ENCODE assay signal across 23 cellular contexts in the genomic region with DNA sequence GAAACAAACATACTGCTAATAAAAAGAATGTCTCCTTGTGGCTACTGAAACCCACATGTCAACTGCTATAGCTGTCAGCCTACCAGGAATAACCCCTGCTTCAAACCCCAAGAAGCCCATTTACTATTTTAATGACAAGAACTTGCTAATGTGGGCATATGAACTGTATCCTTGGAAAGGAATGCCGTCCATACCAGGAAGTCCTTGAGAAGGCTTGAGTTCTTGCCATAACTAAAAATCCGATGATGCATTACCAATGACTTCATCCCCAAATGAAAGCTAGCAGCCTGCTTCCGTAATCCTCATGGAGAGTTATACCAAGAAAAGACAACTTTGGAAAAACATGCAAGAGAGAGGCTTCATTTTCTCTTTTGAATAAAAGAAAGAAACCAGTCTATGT. TPM values are rescaled to one million over a fixed set of nuclear protein-coding genes. Genes with fewer than 3 reads are reported as not detected.
A peak's percentile ranks its signal among the peaks of the same experiment; 100 is the strongest.
DNase-seq lines count a peak whose midpoint lies in the region; ATAC-seq and TF ChIP-seq lines count a peak whose summit lies in the region.
"Had no signal": no experiment of that assay in that cellular context is flagged by ENCODE, and none has a peak within 500 bp of the region (broad histone marks: within the 10 kb centered on the region; RNA-seq: fewer than 3 reads in every experiment).

No MANE protein-coding gene starts in this region.

- no peaks in the 10 kb centered on the region for H3K27me3 ChIP-seq in right atrium auricular region
- no peaks in the 10 kb centered on the region for H3K27me3 ChIP-seq in lower lobe of right lung (ENCODE audit: low read depth)
- H3K27me3 ChIP-seq: gastrocnemius medialis had no signal

- H3K4me3 ChIP-seq in right atrium auricular region (no peak overlapping the region), lower lobe of right lung (no peak overlapping the region)
- H3K4me3 ChIP-seq: A549, gastrocnemius medialis, thoracic aorta had no signal

- no peaks in the 10 kb centered on the region for H3K27me3 Mint-ChIP-seq in chondrocyte (ENCODE audit: low read depth)

- TF ChIP-seq CTCF in right atrium auricular region (IDR thresholded peaks at IDR 0.05) (no peak), chondrocyte (IDR thresholded peaks at IDR 0.05) (no peak), lower lobe of right lung (IDR thresholded peaks at IDR 0.05) (no peak)

- H3K27ac Mint-ChIP-seq in chondrocyte (ENCODE audit: unreplicated experiment): peak overlapping the region; percentile 89
- H3K27ac Mint-ChIP-seq: memory B cell had no signal

- H3K36me3 ChIP-seq in right atrium auricular region (no peaks in the 10 kb centered on the region), lower lobe of right lung (no peaks in the 10 kb centered on the region)
- H3K36me3 ChIP-seq: gastrocnemius medialis, thoracic aorta had no signal

- H3K9me3 Mint-ChIP-seq in chondrocyte (ENCODE audit: low read depth): no peaks in the 10 kb centered on the region
- H3K9me3 Mint-ChIP-seq: memory B cell, neural crest cell had no signal

- DNase-seq in left ventricle myocardium superior (no peak), right atrium auricular region (ENCODE audit: low spot score) (no peak), chondrocyte (ENCODE audit: low spot score) (no peak), lower lobe of right lung (no peak), NCI-H2196 treated with DMSO at 0.1 percent for 48 hours (lab: John Stamatoyannopoulos, UW; ENCODE audit: unreplicated experiment) (no peak), HK-2 (ENCODE audit: unreplicated experiment) (no peak)
- DNase-seq in effector CD4-positive, alpha-beta T cell: no peak
- DNase-seq: activated CD4-positive, alpha-beta T cell treated with anti-CD3 and anti-CD28 coated beads for 4 hours; activated CD8-positive, alpha-beta memory T cell treated with anti-CD3 and anti-CD28 coated beads, Interleukin-2, amount 50 U/mL, for 48 hours; activated naive CD4-positive, alpha-beta T cell; effector memory CD4-positive, alpha-beta T cell; gastrocnemius medialis; NCI-H1694 treated with DMSO at 0.1 percent for 48 hours; NCI-H446 treated with DMSO at 0.1 percent for 48 hours; stimulated activated CD4-positive, alpha-beta T cell treated with anti-CD3 and anti-CD28 coated beads, Interleukin-2, amount 100 ng/mL, for 48 hours; stimulated activated CD8-positive, alpha-beta memory T cell treated with anti-CD3 and anti-CD28 coated beads, Interleukin-4, amount 100 ng/mL, for 48 hours had no signal

- H3K9me3 ChIP-seq in right atrium auricular region (no peaks in the 10 kb centered on the region), lower lobe of right lung (no peaks in the 10 kb centered on the region)
- H3K9me3 ChIP-seq: A549, gastrocnemius medialis, thoracic aorta had no signal

- intact Hi-C loops in left ventricle myocardium superior (cut with micrococcal nuclease) (no loop called here), lower lobe of right lung (cut with DNase I) (no loop called here)

- H3K4me1 ChIP-seq in right atrium auricular region: no peaks in the 10 kb centered on the region
- H3K4me1 ChIP-seq in lower lobe of right lung: no peaks in the 10 kb centered on the region
- H3K4me1 ChIP-seq: A549, gastrocnemius medialis had no signal

- H3K27ac ChIP-seq in right atrium auricular region (no peak overlapping the region), lower lobe of right lung (no peak overlapping the region)
- H3K27ac ChIP-seq: A549, gastrocnemius medialis, thoracic aorta had no signal

- H3K36me3 Mint-ChIP-seq in chondrocyte (ENCODE audit: low read depth): no peaks in the 10 kb centered on the region
- H3K36me3 Mint-ChIP-seq: memory B cell had no signal

- ATAC-seq in left ventricle myocardium superior (peak; percentile 58), lower lobe of right lung (peak; percentile 34 to 66), HG03280 (IDR thresholded peaks at IDR 0.05; ENCODE audit: unreplicated experiment) (no peak)
- ATAC-seq: gastrocnemius medialis had no signal

- peaks cover 21% of the 10 kb centered on the region for H3K4me1 Mint-ChIP-seq in chondrocyte (ENCODE audit: low read depth)
- H3K4me1 Mint-ChIP-seq: memory B cell had no signal

- H3K4me3 Mint-ChIP-seq in chondrocyte (ENCODE audit: unreplicated experiment): no peak overlapping the region
- H3K4me3 Mint-ChIP-seq: memory B cell, neural crest cell had no signal

RNA-seq across cellular contexts. Expression of a gene that starts 34.8 kb away (rescaled TPM):
- total RNA-seq in left ventricle myocardium superior (not detected), right atrium auricular region (not detected), chondrocyte (not detected in 3 replicates), lower lobe of right lung (not detected)
- total RNA-seq: cardiac septum, gastrocnemius medialis, neural crest cell, SK-MEL-5, thoracic aorta had no signal
